ENCODE assay signal across 8 cellular contexts in genomic region chr4:83644677-83645639, GRCh38.
DNase-seq lines count a peak whose midpoint lies in the region; ATAC-seq and TF ChIP-seq lines count a peak whose summit lies in the region.

No MANE protein-coding gene starts in this region.

- H3K27ac ChIP-seq in Panc1 (ENCODE audit: low read length) (no peak overlapping the region), mammary epithelial cell (ENCODE audit: insufficient read depth, low read depth, low read length) (no peak overlapping the region), suprapubic skin (no peak overlapping the region)

- DNase-seq in activated CD4-positive, alpha-beta T cell treated with anti-CD3 and anti-CD28 coated beads for 48 hours, result peak; percentile 32
- DNase-seq in activated CD4-positive, alpha-beta T cell treated with anti-CD3 and anti-CD28 coated beads, Interleukin-2, amount 50 U/mL, for 1 hour, result no peak
- DNase-seq in KG1 (lab: John Stamatoyannopoulos, UW), result peak; percentile 30
- DNase-seq in Panc1 (ENCODE audit: low read depth, low spot score), result peak; percentile 57
- DNase-seq in mammary epithelial cell, result peak; percentile 37
- no peak for DNase-seq in left lobe of liver (ENCODE audit: low spot score)
- no peak for DNase-seq in suprapubic skin (ENCODE audit: low spot score in 2 of 2)

- TF ChIP-seq EP300 in suprapubic skin (IDR thresholded peaks at IDR 0.05), result no peak

- H4K20me1 ChIP-seq in mammary epithelial cell (ENCODE audit: insufficient read depth, low read length), result no peaks in the 10 kb centered on the region

- BruUV-seq in Panc1 (replicated peaks; lab: Mats Ljungman, UMichigan), result no TSS peak
- no TSS peak for BruUV-seq in mammary epithelial cell (replicated peaks; lab: Mats Ljungman, UMichigan)

- H3K79me2 ChIP-seq in mammary epithelial cell (ENCODE audit: insufficient read depth, low read length), result no peaks in the 10 kb centered on the region

- peak; percentile 70 for ATAC-seq in GM21526 (IDR thresholded peaks at IDR 0.05; ENCODE audit: low FRiP score, unreplicated experiment)
- peak; percentile 83 for ATAC-seq in Panc1
- peak; percentile 88 for ATAC-seq in left lobe of liver

- H3K27me3 ChIP-seq in Panc1 (ENCODE audit: control insufficient read depth, insufficient read depth, low read length), result no peaks in the 10 kb centered on the region
- H3K27me3 ChIP-seq in mammary epithelial cell (ENCODE audit: insufficient read depth, low read length), result no peaks in the 10 kb centered on the region
- peaks cover 2% of the 10 kb centered on the region for H3K27me3 ChIP-seq in suprapubic skin

- no peak overlapping the region for H3K9ac ChIP-seq in mammary epithelial cell (ENCODE audit: insufficient read depth, low read length)

- CTCF ChIA-PET in Panc1 (lab: Charles Lee) (interaction anchor here (0.6 to 0.7 kb wide), 2 partner anchors 829 to 1322 kb away, joined by 3 to 4 read pairs; no protein-coding TSS in a partner anchor), mammary epithelial cell (lab: Charles Lee; ENCODE audit: low non-redundant PET) (interaction anchor here (0.6 to 1.0 kb wide), 3 partner anchors 317 to 923 kb away, joined by 4 read pairs; no protein-coding TSS in a partner anchor)

- peak; percentile 69; the same call in 1 of the 2 replicates for TF ChIP-seq CTCF in Panc1 (IDR thresholded peaks at IDR 0.05)
- peak; percentile 76 to 87 for TF ChIP-seq CTCF in mammary epithelial cell (conservative IDR thresholded peaks at IDR 0.05 in 1 of 2, IDR thresholded peaks at IDR 0.05 in 1 of 2; ENCODE audit: extremely low read depth in 1 of 2, insufficient read depth in 1 of 2, low read depth in 1 of 2, low read length in 2 of 2)
- peak; percentile 78 to 91 for TF ChIP-seq CTCF in suprapubic skin (IDR thresholded peaks at IDR 0.05)

- H3K9me3 ChIP-seq in Panc1 (ENCODE audit: control insufficient read depth, insufficient read depth, low read depth, low read length) (no peaks in the 10 kb centered on the region), mammary epithelial cell (replicated peaks; ENCODE audit: insufficient read depth, low read length) (no peaks in the 10 kb centered on the region), suprapubic skin (no peaks in the 10 kb centered on the region)

- dilution Hi-C loops in mammary epithelial cell (cut with HindIII; ENCODE audit: low sequenced_read_pairs), result no loop called here

- POLR2A ChIA-PET in Panc1 (lab: Charles Lee), result no interaction called here

- in situ Hi-C loops in Panc1 (cut with HindIII; ENCODE audit: low pct_unique_long_range_greater_than_20kb, low sequenced_read_pairs), result no loop called here
- in situ Hi-C loops in mammary epithelial cell (cut with MboI; ENCODE audit: low sequenced_read_pairs in 2 of 2), result loop anchor here in 1 of 2 donors (25.0 kb wide), 1 partner anchor 867 kb away; no protein-coding TSS in a partner anchor

- intact Hi-C loops in Panc1 (cut with micrococcal nuclease; ENCODE audit: unreplicated experiment) (loop anchor here (10.0 kb wide), 1 partner anchor 860 kb away; no protein-coding TSS in a partner anchor), mammary epithelial cell (cut with micrococcal nuclease) (loop anchor here (1.0 to 10.0 kb wide), 5 partner anchors 112 to 860 kb away; partner anchors contain the start of gene COQ2)

- H3K36me3 ChIP-seq in Panc1 (ENCODE audit: control insufficient read depth, insufficient read depth, low read length) (no peaks in the 10 kb centered on the region), mammary epithelial cell (ENCODE audit: insufficient read depth, low read length) (no peaks in the 10 kb centered on the region), suprapubic skin (no peaks in the 10 kb centered on the region)

- no peak overlapping the region for H2AFZ ChIP-seq in mammary epithelial cell (ENCODE audit: low read depth, low read length)

- TF ChIP-seq POLR2A in suprapubic skin (IDR thresholded peaks at IDR 0.05), result no peak

- WGBS in mammary epithelial cell (ENCODE audit: low coverage, missing lambda C conversion rate), result 0% methylated on average over 5 of the region's 5 CpGs
- 0% methylated on average over 5 of the region's 5 CpGs for WGBS in suprapubic skin

- H3K4me3 ChIP-seq in Panc1 (ENCODE audit: low read depth in 2 of 2, low read length in 2 of 2) (no peak overlapping the region), mammary epithelial cell (replicated peaks in 1 of 3; ENCODE audit: insufficient read depth in 1 of 3, low read depth in 2 of 3, low read length in 3 of 3) (no peak overlapping the region), suprapubic skin (no peak overlapping the region)

- no peaks in the 10 kb centered on the region for H3K4me1 ChIP-seq in Panc1 (ENCODE audit: control insufficient read depth, insufficient read depth, low read length)
- no peaks in the 10 kb centered on the region for H3K4me1 ChIP-seq in mammary epithelial cell (ENCODE audit: insufficient read depth, low read length)
- H3K4me1 ChIP-seq in suprapubic skin, result peaks cover 2% of the 10 kb centered on the region

- H3K4me2 ChIP-seq in mammary epithelial cell (ENCODE audit: insufficient read depth, low read depth, low read length), result no peak overlapping the region

Comparison
In these comparisons a context has a peak if more than half of its experiments do, and no peak if none do; other contexts are left out.
1. DNase-seq: peak in activated CD4-positive, alpha-beta T cell treated with anti-CD3 and anti-CD28 coated beads for 48 hours (single experiment), KG1 (single experiment), Panc1 (single experiment) and mammary epithelial cell (single experiment); none in activated CD4-positive, alpha-beta T cell treated with anti-CD3 and anti-CD28 coated beads, Interleukin-2, amount 50 U/mL, for 1 hour (single experiment), left lobe of liver (single experiment) and suprapubic skin (0 of 2).
2. Peak in every context shown above with its lines, with median percentiles within 50 percentile points of each other: ATAC-seq and CTCF ChIP-seq.